In genomic region chr7:44454348-44454747, GRCh38 we compare ENCODE assay signal across 19 cellular contexts. TPM values are rescaled to one million over a fixed set of nuclear protein-coding genes. Genes with fewer than 3 reads are reported as not detected.
DNase-seq lines count a peak whose midpoint lies in the region; ATAC-seq and TF ChIP-seq lines count a peak whose summit lies in the region.
"Had no signal": no experiment of that assay in that cellular context is flagged by ENCODE, and none has a peak within 500 bp of the region (broad histone marks: within the 10 kb centered on the region; RNA-seq: fewer than 3 reads in every experiment).

No MANE protein-coding gene starts in this region.

- CTCF ChIA-PET in activated CD8-positive, alpha-beta T cell treated with anti-CD3 and anti-CD28 coated beads, Interleukin-2, amount 10 ng/mL, durations not matched to agents 7 days and 5 days (lab: Charles Lee): interaction anchor here (1.4 to 1.5 kb wide), 2 partner anchors 23 to 109 kb away, joined by 3 to 4 read pairs; no protein-coding TSS in a partner anchor

- H3K27ac Mint-ChIP-seq in activated naive CD4-positive, alpha-beta T cell treated with anti-CD3 and anti-CD28 coated beads, Interleukin-2, amount 50 U/mL, for 24 hours: no peak overlapping the region
- H3K27ac Mint-ChIP-seq in activated CD8-positive, alpha-beta T cell treated with anti-CD3 and anti-CD28 coated beads, Interleukin-2, amount 10 ng/mL, durations not matched to agents 7 days and 5 days: no peak overlapping the region
- H3K27ac Mint-ChIP-seq in type B pancreatic cell: no peak overlapping the region
- H3K27ac Mint-ChIP-seq: T-helper 1 cell treated with Interleukin-12 subunit alpha and Interleukin-12 subunit beta and Interleukin-4 antibody, amounts not matched to agents 30 μg/mL and 1 μg/mL, for 36 hours had no signal

- H3K4me3 Mint-ChIP-seq in activated naive CD4-positive, alpha-beta T cell treated with anti-CD3 and anti-CD28 coated beads, Interleukin-2, amount 50 U/mL, for 24 hours: peak overlapping the region; percentile 49
- no peak overlapping the region for H3K4me3 Mint-ChIP-seq in activated CD8-positive, alpha-beta T cell treated with anti-CD3 and anti-CD28 coated beads, Interleukin-2, amount 10 ng/mL, durations not matched to agents 7 days and 5 days
- no peak overlapping the region for H3K4me3 Mint-ChIP-seq in type B pancreatic cell
- H3K4me3 Mint-ChIP-seq: brain; T-helper 1 cell treated with Interleukin-12 subunit alpha and Interleukin-12 subunit beta and Interleukin-4 antibody, amounts not matched to agents 30 μg/mL and 1 μg/mL, for 36 hours had no signal

- H3K36me3 Mint-ChIP-seq in activated naive CD4-positive, alpha-beta T cell treated with anti-CD3 and anti-CD28 coated beads, Interleukin-2, amount 50 U/mL, for 24 hours: peaks cover 21% of the 10 kb centered on the region
- H3K36me3 Mint-ChIP-seq in activated CD8-positive, alpha-beta T cell treated with anti-CD3 and anti-CD28 coated beads, Interleukin-2, amount 10 ng/mL, durations not matched to agents 7 days and 5 days (ENCODE audit: low read depth): peaks cover 36% of the 10 kb centered on the region
- peaks cover 14% of the 10 kb centered on the region for H3K36me3 Mint-ChIP-seq in type B pancreatic cell

- peak; percentile 73 for ATAC-seq in activated CD8-positive, alpha-beta T cell treated with anti-CD3 and anti-CD28 coated beads, Interleukin-2, amount 10 ng/mL, durations not matched to agents 7 days and 5 days
- ATAC-seq in HG03460 (IDR thresholded peaks at IDR 0.05; ENCODE audit: unreplicated experiment): no peak
- ATAC-seq: heart right ventricle, right cardiac atrium had no signal

- H3K27me3 Mint-ChIP-seq in activated naive CD4-positive, alpha-beta T cell treated with anti-CD3 and anti-CD28 coated beads, Interleukin-2, amount 50 U/mL, for 24 hours: no peaks in the 10 kb centered on the region
- no peaks in the 10 kb centered on the region for H3K27me3 Mint-ChIP-seq in activated CD8-positive, alpha-beta T cell treated with anti-CD3 and anti-CD28 coated beads, Interleukin-2, amount 10 ng/mL, durations not matched to agents 7 days and 5 days (ENCODE audit: low read depth)
- H3K27me3 Mint-ChIP-seq in type B pancreatic cell: no peaks in the 10 kb centered on the region
- H3K27me3 Mint-ChIP-seq: brain had no signal

- H3K9me3 Mint-ChIP-seq in activated naive CD4-positive, alpha-beta T cell treated with anti-CD3 and anti-CD28 coated beads, Interleukin-2, amount 50 U/mL, for 24 hours: no peaks in the 10 kb centered on the region
- H3K9me3 Mint-ChIP-seq in activated CD8-positive, alpha-beta T cell treated with anti-CD3 and anti-CD28 coated beads, Interleukin-2, amount 10 ng/mL, durations not matched to agents 7 days and 5 days (ENCODE audit: insufficient read depth): no peaks in the 10 kb centered on the region
- no peaks in the 10 kb centered on the region for H3K9me3 Mint-ChIP-seq in type B pancreatic cell
- H3K9me3 Mint-ChIP-seq: brain; T-helper 1 cell treated with Interleukin-12 subunit alpha and Interleukin-12 subunit beta and Interleukin-4 antibody, amounts not matched to agents 30 μg/mL and 1 μg/mL, for 36 hours had no signal

- POLR2A ChIA-PET in activated CD8-positive, alpha-beta T cell treated with anti-CD3 and anti-CD28 coated beads, Interleukin-2, amount 10 ng/mL, durations not matched to agents 7 days and 5 days (lab: Charles Lee): interaction anchor here (1.8 kb wide), 1 partner anchor 36 kb away, joined by 4 read pairs; no protein-coding TSS in a partner anchor

- DNase-seq in activated naive CD4-positive, alpha-beta T cell treated with anti-CD3 and anti-CD28 coated beads, Interleukin-2, amount 50 U/mL, for 16 hours: no peak
- peak; percentile 56 for DNase-seq in activated CD8-positive, alpha-beta T cell treated with anti-CD3 and anti-CD28 coated beads, Interleukin-2, amount 10 ng/mL, durations not matched to agents 7 days and 5 days
- peak; percentile 63 for DNase-seq in myocyte (ENCODE audit: low read depth)
- no peak for DNase-seq in type B pancreatic cell (ENCODE audit: extremely low spot score, unreplicated experiment)
- no peak for DNase-seq in NCI-H1048 (lab: John Stamatoyannopoulos, UW)
- DNase-seq: activated CD4-positive, CD25-positive, alpha-beta regulatory T cell treated with anti-CD3 and anti-CD28 coated beads, Interleukin-2, amount 50 U/mL, for 72 hours; dorsolateral prefrontal cortex; heart right ventricle; kidney; NCI-H1436; NCI-H2081 treated with DMSO at 0.1 percent for 48 hours; PC-9; right cardiac atrium; SK-N-SH; thyroid gland had no signal

- no peak for TF ChIP-seq CTCF in type B pancreatic cell (conservative IDR thresholded peaks at IDR 0.05)

- H3K4me1 Mint-ChIP-seq in activated naive CD4-positive, alpha-beta T cell treated with anti-CD3 and anti-CD28 coated beads, Interleukin-2, amount 50 U/mL, for 24 hours: peaks cover 71% of the 10 kb centered on the region
- peaks cover 47% of the 10 kb centered on the region for H3K4me1 Mint-ChIP-seq in activated CD8-positive, alpha-beta T cell treated with anti-CD3 and anti-CD28 coated beads, Interleukin-2, amount 10 ng/mL, durations not matched to agents 7 days and 5 days (ENCODE audit: low read depth)
- H3K4me1 Mint-ChIP-seq in type B pancreatic cell (ENCODE audit: unreplicated experiment): peaks cover under 1% of the 10 kb centered on the region

RNA-seq across cellular contexts. Expression of gene NUDCD3, which starts 36.1 kb away (rescaled TPM):
- total RNA-seq in activated CD8-positive, alpha-beta T cell treated with anti-CD3 and anti-CD28 coated beads, Interleukin-2, amount 10 ng/mL, durations not matched to agents 7 days and 5 days: 10 to 100 TPM; 80.7 to 84.0 TPM
- total RNA-seq in myocyte (84.3 and 101 TPM in 2 replicates), type B pancreatic cell (ENCODE audit: low replicate concordance) (82.1 and 88.5 TPM in 2 replicates)
- polyA plus RNA-seq in myocyte (2012): 142 TPM

Comparison
In these comparisons a context has a peak if more than half of its experiments do, and no peak if none do; other contexts are left out.
1. DNase-seq: peak in activated CD8-positive, alpha-beta T cell treated with anti-CD3 and anti-CD28 coated beads, Interleukin-2, amount 10 ng/mL, durations not matched to agents 7 days and 5 days (single experiment) and myocyte (single experiment); none in activated naive CD4-positive, alpha-beta T cell treated with anti-CD3 and anti-CD28 coated beads, Interleukin-2, amount 50 U/mL, for 16 hours (single experiment), type B pancreatic cell (single experiment) and NCI-H1048 (single experiment).